In genomic region chr4:20253272-20253798, GRCh38 we compare ENCODE assay signal across 10 cellular contexts. TPM values are rescaled to one million over a fixed set of nuclear protein-coding genes. Genes with fewer than 3 reads are reported as not detected.
A peak's percentile ranks its signal among the peaks of the same experiment; 100 is the strongest.
DNase-seq lines count a peak whose midpoint lies in the region; ATAC-seq and TF ChIP-seq lines count a peak whose summit lies in the region.
"Had no signal": no experiment of that assay in that cellular context is flagged by ENCODE, and none has a peak within 500 bp of the region (broad histone marks: within the 10 kb centered on the region; RNA-seq: fewer than 3 reads in every experiment).

No MANE protein-coding gene starts in this region.

- H4K20me1 ChIP-seq in GM23248 (ENCODE audit: insufficient read depth) (0 out of 2 replicates have a peak, but pooled peaks cover 4% of the 10 kb centered on the region), smooth muscle cell (ENCODE audit: low read depth) (peaks cover 55% of the 10 kb centered on the region)

- H3K36me3 ChIP-seq in GM23248 (ENCODE audit: low read depth) (0 out of 2 replicates have a peak, but pooled peaks cover under 1% of the 10 kb centered on the region), smooth muscle cell (ENCODE audit: low read depth) (no peaks in the 10 kb centered on the region)

- H3K27ac Mint-ChIP-seq in stimulated activated effector memory CD8-positive, alpha-beta T cell treated with anti-CD3 and anti-CD28 coated beads, Interleukin-12 subunit alpha, Interleukin-12 subunit beta, amount 100 ng/mL, for 72 hours: no peak overlapping the region

- H3F3A ChIP-seq in GM23248 (ENCODE audit: insufficient read depth): peaks cover 32% of the 10 kb centered on the region
- no peaks in the 10 kb centered on the region for H3F3A ChIP-seq in smooth muscle cell (ENCODE audit: low read depth)

- H3K9me3 Mint-ChIP-seq in stimulated activated effector memory CD8-positive, alpha-beta T cell treated with anti-CD3 and anti-CD28 coated beads, Interleukin-12 subunit alpha, Interleukin-12 subunit beta, amount 100 ng/mL, for 72 hours: peaks cover 3% of the 10 kb centered on the region

- H3K4me2 ChIP-seq in GM23248 (ENCODE audit: unreplicated experiment) (peak overlapping the region; percentile 99), smooth muscle cell (peak overlapping the region; percentile 96)

- DNase-seq in GM23248 (peak; percentile 43), astrocyte of the hippocampus (ENCODE audit: low read depth, low spot score) (peak; percentile 30), smooth muscle cell (lab: John Stamatoyannopoulos, UW; ENCODE audit: unreplicated experiment) (no peak), epidermal melanocyte (ENCODE audit: insufficient read length, low spot score) (no peak)
- DNase-seq in stimulated activated effector memory CD8-positive, alpha-beta T cell treated with anti-CD3 and anti-CD28 coated beads, Interleukin-12 subunit alpha, Interleukin-12 subunit beta, amount 100 ng/mL, for 72 hours (ENCODE audit: low spot score in 2 of 2): no peak
- DNase-seq: activated CD4-positive, alpha-beta T cell treated with anti-CD3 and anti-CD28 coated beads, Interleukin-2, amount 50 U/mL, for 4 hours had no signal

- H2AFZ ChIP-seq in GM23248 (peak overlapping the region; percentile 85), smooth muscle cell (ENCODE audit: low read depth) (peak overlapping the region; percentile 95)

- H3K9ac ChIP-seq in GM23248 (peak overlapping the region; percentile 77), smooth muscle cell (ENCODE audit: low read depth) (no peak overlapping the region)

- H3K4me3 Mint-ChIP-seq in stimulated activated effector memory CD8-positive, alpha-beta T cell treated with anti-CD3 and anti-CD28 coated beads, Interleukin-12 subunit alpha, Interleukin-12 subunit beta, amount 100 ng/mL, for 72 hours: no peak overlapping the region

- peaks cover 62% of the 10 kb centered on the region for H3K79me2 ChIP-seq in GM23248 (ENCODE audit: insufficient read depth)
- peaks cover 26% of the 10 kb centered on the region for H3K79me2 ChIP-seq in smooth muscle cell (ENCODE audit: low read depth)

- no peaks in the 10 kb centered on the region for H3K27me3 ChIP-seq in GM23248 (replicated peaks; ENCODE audit: insufficient read depth)
- H3K27me3 ChIP-seq in smooth muscle cell (ENCODE audit: low read depth): peaks cover 23% of the 10 kb centered on the region
- H3K27me3 ChIP-seq: foreskin keratinocyte had no signal

- H3K27ac ChIP-seq in GM23248: no peak overlapping the region
- H3K27ac ChIP-seq in smooth muscle cell (ENCODE audit: low read depth): no peak overlapping the region
- H3K27ac ChIP-seq: foreskin keratinocyte had no signal

- no peak for TF ChIP-seq CTCF in smooth muscle cell (IDR thresholded peaks at IDR 0.05; ENCODE audit: borderline replicate concordance, insufficient read depth, poor library complexity, severe bottlenecking)

- no peaks in the 10 kb centered on the region for H3K4me1 Mint-ChIP-seq in stimulated activated effector memory CD8-positive, alpha-beta T cell treated with anti-CD3 and anti-CD28 coated beads, Interleukin-12 subunit alpha, Interleukin-12 subunit beta, amount 100 ng/mL, for 72 hours

- WGBS in GM23248 (ENCODE audit: low coverage in 1 of 2, low lambda C conversion rate in 2 of 2, missing lambda C conversion rate in 2 of 2), 2 experiments: 0 to 2% methylated on average over 22 to 27 of the region's 27 CpGs
- 2% methylated on average over 27 of the region's 27 CpGs for WGBS in smooth muscle cell (ENCODE audit: low lambda C conversion rate)

- H3K4me3 ChIP-seq in GM23248: peak overlapping the region; percentile 82
- peak overlapping the region; percentile 68 for H3K4me3 ChIP-seq in iPS-18c (ENCODE audit: insufficient read depth, low read depth, low read length)
- H3K4me3 ChIP-seq in smooth muscle cell: peak overlapping the region; percentile 73

- no peaks in the 10 kb centered on the region for H3K9me2 ChIP-seq in GM23248 (ENCODE audit: insufficient read depth)

- no peak for ATAC-seq in stimulated activated effector memory CD8-positive, alpha-beta T cell treated with anti-CD3 and anti-CD28 coated beads, Interleukin-12 subunit alpha, Interleukin-12 subunit beta, amount 100 ng/mL, for 72 hours
- ATAC-seq in GM19328 (IDR thresholded peaks at IDR 0.05; ENCODE audit: unreplicated experiment) (no peak), GM18907 (IDR thresholded peaks at IDR 0.05; ENCODE audit: unreplicated experiment) (no peak)

- in situ Hi-C loops in GM23248 (cut with MboI): loop anchor here (10.0 kb wide), 1 partner anchor 1019 kb away; no protein-coding TSS in a partner anchor

- no peaks in the 10 kb centered on the region for H3K36me3 Mint-ChIP-seq in stimulated activated effector memory CD8-positive, alpha-beta T cell treated with anti-CD3 and anti-CD28 coated beads, Interleukin-12 subunit alpha, Interleukin-12 subunit beta, amount 100 ng/mL, for 72 hours

- H3K9me3 ChIP-seq in GM23248 (ENCODE audit: low read depth) (no peaks in the 10 kb centered on the region), iPS-18c (ENCODE audit: control insufficient read depth, insufficient read depth, low read length) (peaks cover 2% of the 10 kb centered on the region), smooth muscle cell (replicated peaks; ENCODE audit: low read depth) (no peaks in the 10 kb centered on the region)

- H3K4me1 ChIP-seq in GM23248 (ENCODE audit: insufficient read depth) (peaks cover 35% of the 10 kb centered on the region), smooth muscle cell (ENCODE audit: low read depth) (peaks cover 13% of the 10 kb centered on the region)

RNA-seq across cellular contexts. Expression of gene SLIT2, which starts 1.6 kb away (rescaled TPM):
- 23.0 and 24.9 TPM in 2 replicates for total RNA-seq in GM23248 (2014; rRNA removed; shearing (Covaris generic))
- polyA plus RNA-seq in GM23248 (2016; fragmentation: Nextera tagmentation; extraction: Ambion mirVana) (43.9 and 50.8 TPM in 2 replicates), smooth muscle cell (22.6 and 29.4 TPM in 2 replicates)
- total RNA-seq in smooth muscle cell: 37.1 and 37.2 TPM in 2 replicates

Comparison
In these comparisons a context has a peak if more than half of its experiments do, and no peak if none do; other contexts are left out.
1. DNase-seq: peak in GM23248 (single experiment) and astrocyte of the hippocampus (single experiment); none in smooth muscle cell (single experiment), epidermal melanocyte (single experiment) and stimulated activated effector memory CD8-positive, alpha-beta T cell treated with anti-CD3 and anti-CD28 coated beads, Interleukin-12 subunit alpha, Interleukin-12 subunit beta, amount 100 ng/mL, for 72 hours (0 of 2).
2. Peak in every context shown above with its lines, with median percentiles within 50 percentile points of each other: H3K4me3 ChIP-seq.